ENCODE assay signal across 8 cellular contexts in genomic region chr20:47258745-47259695, GRCh38.
DNase-seq lines count a peak whose midpoint lies in the region; ATAC-seq, FAIRE-seq and TF ChIP-seq lines count a peak whose summit lies in the region.

No MANE protein-coding gene starts in this region.

- peak overlapping the region; percentile 87 for H3K4me2 ChIP-seq in GM12878 (ENCODE audit: control insufficient read depth, insufficient read depth)

- H2AFZ ChIP-seq in GM12878 (ENCODE audit: control insufficient read depth, low read depth, low read length) = no peak overlapping the region

- peak overlapping the region; percentile 25; the same call in 1 of the 2 replicates for H3K9ac ChIP-seq in GM12878 (ENCODE audit: control insufficient read depth, insufficient read depth, low read length)

- H3K36me3 ChIP-seq in GM12878 (ENCODE audit: control insufficient read depth in 2 of 2, insufficient read depth in 2 of 2, low read length in 1 of 2) (peaks cover 8 to 25% of the 10 kb centered on the region in 2 experiments), right lobe of liver (peaks cover 0 to 11% (median 5%) of the 10 kb centered on the region in 4 donors)

- CTCF ChIA-PET in GM12878 (lab: Yijun Ruan, JAX) = interaction anchor here (0.6 to 10.1 kb wide), 8 partner anchors 15 to 1188 kb away, joined by 3 to 148 read pairs (median 3); no protein-coding TSS in a partner anchor

- POLR2A ChIA-PET in GM12878 (lab: Charles Lee) = interaction anchor here (0.6 to 2.2 kb wide), 10 partner anchors 14 to 214 kb away, joined by 3 to 8 read pairs (median 4); no protein-coding TSS in a partner anchor

- H3K4me1 ChIP-seq in GM12878 (ENCODE audit: control insufficient read depth, insufficient read depth, low read length) = peaks cover 58% of the 10 kb centered on the region
- H3K4me1 ChIP-seq in right lobe of liver = peaks cover 0 to 11% (median 5%) of the 10 kb centered on the region in 4 donors

- H3K27ac ChIP-seq in GM12878 (ENCODE audit: control insufficient read depth, insufficient read depth) (peak overlapping the region; percentile 86), right lobe of liver (no peak overlapping the region)

- SMC1A ChIA-PET in GM12878 (lab: Charles Lee; ENCODE audit: uncharacterized antibody, unreplicated experiment) = interaction anchor here (0.6 to 5.5 kb wide), 17 partner anchors 14 to 748 kb away, joined by 3 to 55 read pairs (median 4); partner anchors contain the start of gene ZMYND8

- H3K4me3 ChIP-seq in GM12878 (peak overlapping the region; percentile 3; the same call in 1 of the 2 replicates), right lobe of liver (no peak overlapping the region)

- RAD21 ChIA-PET in GM12878 (lab: Charles Lee; ENCODE audit: unreplicated experiment) = interaction anchor here (0.6 to 1.8 kb wide), 11 partner anchors 15 to 221 kb away, joined by 3 to 21 read pairs (median 4); partner anchors contain the start of gene ZMYND8

- TSS peak; percentile 79 for BruUV-seq in GM12878 (replicated peaks; lab: Mats Ljungman, UMichigan)

- FAIRE-seq in GM12878 (lab: Jason Lieb, UNC) = peak; percentile 78

- in situ Hi-C loops in GM12878 (cut with MboI) = no loop called here

- peak; percentile 51 for ATAC-seq in GM18498 (IDR thresholded peaks at IDR 0.05; ENCODE audit: unreplicated experiment)
- ATAC-seq in HG02885 (IDR thresholded peaks at IDR 0.05; ENCODE audit: poor library complexity, unreplicated experiment) = peak; percentile 59
- ATAC-seq in GM12878 = peak; percentile 62
- ATAC-seq in right lobe of liver = peak in 3 of 4 donors; percentile 23 to 26 (median 23)
- ATAC-seq in GM21526 (IDR thresholded peaks at IDR 0.05; ENCODE audit: low FRiP score, unreplicated experiment) = no peak

- H3K9me3 ChIP-seq in GM12878 (replicated peaks; ENCODE audit: control insufficient read depth, insufficient read depth, low read length) = no peaks in the 10 kb centered on the region
- H3K9me3 ChIP-seq in right lobe of liver = no peaks in the 10 kb centered on the region

- no peak for TF ChIP-seq RAD21 in GM12878 (IDR thresholded peaks at IDR 0.05; ENCODE audit: insufficient read depth, low read depth, low read length)

- no peaks in the 10 kb centered on the region for H4K20me1 ChIP-seq in GM12878 (ENCODE audit: control insufficient read depth, insufficient read depth)

- TF ChIP-seq CTCF in GM12878 (IDR thresholded peaks at IDR 0.05 in 2 of 3, conservative IDR thresholded peaks at IDR 0.05 in 1 of 3; ENCODE audit: control insufficient read depth in 2 of 3, extremely low read depth in 1 of 3, insufficient read depth in 1 of 3, low read depth in 3 of 3, low read length in 3 of 3) (no peak), right lobe of liver (IDR thresholded peaks at IDR 0.05) (no peak)

- H3K27me3 ChIP-seq in GM12878 (replicated peaks in 1 of 2; ENCODE audit: control insufficient read depth in 2 of 2, insufficient read depth in 2 of 2, low read length in 1 of 2) (no peaks in the 10 kb centered on the region), right lobe of liver (no peaks in the 10 kb centered on the region)

- H3K79me2 ChIP-seq in GM12878 (ENCODE audit: control insufficient read depth, insufficient read depth, low read length) = peaks cover 62% of the 10 kb centered on the region

- intact Hi-C loops in GM12878 (cut with micrococcal nuclease; ENCODE audit: unreplicated experiment) (no loop called here), right lobe of liver (cut with DNase I) (loop anchor here in 1 of 2 donors (10.0 kb wide), 1 partner anchor 54 kb away; no protein-coding TSS in a partner anchor)

- TF ChIP-seq POLR2A in GM12878 (IDR thresholded peaks at IDR 0.05; ENCODE audit: low read depth, low read length) = no peak; the same call in 1 of the 2 replicates
- TF ChIP-seq POLR2A in right lobe of liver (IDR thresholded peaks at IDR 0.05) = no peak

- 28% methylated on average over 16 of the region's 16 CpGs for WGBS in GM12878 (ENCODE audit: insufficient coverage, insufficient replicate concordance, low lambda C conversion rate, missing lambda C conversion rate)
- 39% methylated on average over 10 of the region's 16 CpGs for WGBS in right lobe of liver (ENCODE audit: insufficient coverage, low coverage, low lambda C conversion rate, missing lambda C conversion rate)

- peak in 1 of 2 experiments; percentile 90; a peak in 2 of 4 replicates for TF ChIP-seq EP300 in GM12878 (IDR thresholded peaks at IDR 0.05; ENCODE audit: borderline replicate concordance in 1 of 2, control insufficient read depth in 1 of 2, low read depth in 2 of 2, low read length in 2 of 2)

- DNase-seq in GM12878 (ENCODE audit: low read depth, low spot score) (peak; percentile 98), right lobe of liver (no peak), NCI-H1105 (lab: John Stamatoyannopoulos, UW) (no peak), NCI-H2196 (lab: John Stamatoyannopoulos, UW; ENCODE audit: unreplicated experiment) (no peak), AG20443 (ENCODE audit: low spot score) (no peak)

TF ChIP-seq in GM12878, 131 proteins besides CTCF, POLR2A, EP300 and RAD21 (continues in another document):
- no peak for TF ChIP-seq NFYA (IDR thresholded peaks at IDR 0.05; ENCODE audit: borderline replicate concordance, low read depth, low read length)
- TF ChIP-seq NBN (IDR thresholded peaks at IDR 0.05) = peak; percentile 68
- peak; percentile 44; the same call in 1 of the 2 replicates for TF ChIP-seq MXI1 (IDR thresholded peaks at IDR 0.05; ENCODE audit: low read depth, low read length)
- TF ChIP-seq DPF2 (IDR thresholded peaks at IDR 0.05) = peak; percentile 49; the same call in 1 of the 2 replicates
- TF ChIP-seq ZNF24 (IDR thresholded peaks at IDR 0.05) = 0 out of 2 replicates have a peak, but pooled peaks have one; percentile 4
- TF ChIP-seq GATAD2B (conservative IDR thresholded peaks at IDR 0.05; ENCODE audit: low read depth) = peak; percentile 91
- peak; percentile 97 for TF ChIP-seq IKZF1 (conservative IDR thresholded peaks at IDR 0.05)
- TF ChIP-seq, protein P1, sequence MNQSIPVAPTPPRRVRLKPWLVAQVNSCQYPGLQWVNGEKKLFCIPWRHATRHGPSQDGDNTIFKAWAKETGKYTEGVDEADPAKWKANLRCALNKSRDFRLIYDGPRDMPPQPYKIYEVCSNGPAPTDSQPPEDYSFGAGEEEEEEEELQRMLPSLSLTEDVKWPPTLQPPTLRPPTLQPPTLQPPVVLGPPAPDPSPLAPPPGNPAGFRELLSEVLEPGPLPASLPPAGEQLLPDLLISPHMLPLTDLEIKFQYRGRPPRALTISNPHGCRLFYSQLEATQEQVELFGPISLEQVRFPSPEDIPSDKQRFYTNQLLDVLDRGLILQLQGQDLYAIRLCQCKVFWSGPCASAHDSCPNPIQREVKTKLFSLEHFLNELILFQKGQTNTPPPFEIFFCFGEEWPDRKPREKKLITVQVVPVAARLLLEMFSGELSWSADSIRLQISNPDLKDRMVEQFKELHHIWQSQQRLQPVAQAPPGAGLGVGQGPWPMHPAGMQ (IDR thresholded peaks at IDR 0.05; ENCODE audit: borderline replicate concordance) = peak; percentile 3; the same call in 1 of the 2 replicates
- TF ChIP-seq ATF7 (IDR thresholded peaks at IDR 0.05; ENCODE audit: low read depth) = peak; percentile 83
- peak; percentile 84 for TF ChIP-seq MEF2B (IDR thresholded peaks at IDR 0.05; ENCODE audit: partially characterized antibody, poor library complexity, severe bottlenecking)
- TF ChIP-seq HDAC2 (IDR thresholded peaks at IDR 0.05) = no peak
- TF ChIP-seq TBL1XR1 (IDR thresholded peaks at IDR 0.05; ENCODE audit: low read depth, low read length) = peak; percentile 47; the same call in 1 of the 2 replicates
- no peak for TF ChIP-seq FOXK2 (IDR thresholded peaks at IDR 0.05)
- no peak for TF ChIP-seq ZSCAN29 (IDR thresholded peaks at IDR 0.05)
- TF ChIP-seq ZNF207 (IDR thresholded peaks at IDR 0.05; ENCODE audit: borderline replicate concordance) = no peak
- peak; percentile 63; the same call in 1 of the 2 replicates for TF ChIP-seq IRF4 (IDR thresholded peaks at IDR 0.05; ENCODE audit: low read depth, low read length)
- no peak for TF ChIP-seq CEBPB (IDR thresholded peaks at IDR 0.05; ENCODE audit: borderline replicate concordance in 1 of 2, low read depth in 2 of 2, low read length in 2 of 2)
- peak; percentile 29; the same call in 1 of the 2 replicates for TF ChIP-seq SMC3 (IDR thresholded peaks at IDR 0.05; ENCODE audit: borderline replicate concordance, low read length)
- peak; percentile 79 for TF ChIP-seq MTA2 (IDR thresholded peaks at IDR 0.05; ENCODE audit: low read depth)
